ENCODE assay signal across 8 cellular contexts in genomic region chr2:169131587-169132512, GRCh38.
DNase-seq lines count a peak whose midpoint lies in the region; ATAC-seq, FAIRE-seq and TF ChIP-seq lines count a peak whose summit lies in the region.

No MANE protein-coding gene starts in this region.

- TF ChIP-seq POLR2A in GM12892 (IDR thresholded peaks at IDR 0.05; ENCODE audit: low read depth, low read length) (no peak), breast epithelium (IDR thresholded peaks at IDR 0.05) (no peak)

- H3K4me3 ChIP-seq in breast epithelium (no peak overlapping the region), upper lobe of right lung (no peak overlapping the region)

- FAIRE-seq in GM12892 (lab: Jason Lieb, UNC) = peak; percentile 58

- H3K27me3 ChIP-seq in breast epithelium = no peaks in the 10 kb centered on the region
- H3K27me3 ChIP-seq in upper lobe of right lung = no peaks in the 10 kb centered on the region

- intact Hi-C loops in breast epithelium (cut with DNase I; ENCODE audit: low total_unique reads) = no loop called here
- intact Hi-C loops in upper lobe of right lung (cut with DNase I) = no loop called here

- peak; percentile 61 for ATAC-seq in HG02943 (IDR thresholded peaks at IDR 0.05; ENCODE audit: low read depth, unreplicated experiment)
- peak; percentile 78 for ATAC-seq in upper lobe of right lung

- no peak for DNase-seq in AG09319 (ENCODE audit: extremely low read depth, low read depth)
- DNase-seq in GM12892 (ENCODE audit: insufficient read length) = no peak
- peak; percentile 24 to 69 for DNase-seq in NCI-H524 (lab: John Stamatoyannopoulos, UW)
- DNase-seq in breast epithelium (ENCODE audit: low spot score in 2 of 2) = no peak
- DNase-seq in left kidney (ENCODE audit: low read depth, low spot score) = peak; percentile 47
- no peak for DNase-seq in upper lobe of right lung
- DNase-seq in mucosa of gallbladder (ENCODE audit: low spot score) = no peak

- TF ChIP-seq CTCF in AG09319 (IDR thresholded peaks at IDR 0.05; ENCODE audit: low read depth, low read length) = peak; percentile 76
- TF ChIP-seq CTCF in breast epithelium (IDR thresholded peaks at IDR 0.05) = peak; percentile 72 to 80 (median 78)
- TF ChIP-seq CTCF in upper lobe of right lung (IDR thresholded peaks at IDR 0.05) = peak; percentile 86

- H3K27ac ChIP-seq in breast epithelium (no peak overlapping the region), upper lobe of right lung (no peak overlapping the region)

- no peaks in the 10 kb centered on the region for H3K9me3 ChIP-seq in breast epithelium
- no peaks in the 10 kb centered on the region for H3K9me3 ChIP-seq in upper lobe of right lung

- H3K36me3 ChIP-seq in breast epithelium (no peaks in the 10 kb centered on the region), upper lobe of right lung (no peaks in the 10 kb centered on the region)

- H3K4me1 ChIP-seq in breast epithelium = no peaks in the 10 kb centered on the region
- no peaks in the 10 kb centered on the region for H3K4me1 ChIP-seq in upper lobe of right lung

Comparison
In these comparisons a context has a peak if more than half of its experiments do, and no peak if none do; other contexts are left out.
1. DNase-seq: peak in NCI-H524 (2 of 2) and left kidney (single experiment); none in AG09319 (single experiment), GM12892 (single experiment), breast epithelium (0 of 2), upper lobe of right lung (single experiment) and mucosa of gallbladder (single experiment).
2. Peak in every context shown above with its lines, with median percentiles within 50 percentile points of each other: CTCF ChIP-seq.